1 cellular context compared by ENCODE assay signal in the genomic region with DNA sequence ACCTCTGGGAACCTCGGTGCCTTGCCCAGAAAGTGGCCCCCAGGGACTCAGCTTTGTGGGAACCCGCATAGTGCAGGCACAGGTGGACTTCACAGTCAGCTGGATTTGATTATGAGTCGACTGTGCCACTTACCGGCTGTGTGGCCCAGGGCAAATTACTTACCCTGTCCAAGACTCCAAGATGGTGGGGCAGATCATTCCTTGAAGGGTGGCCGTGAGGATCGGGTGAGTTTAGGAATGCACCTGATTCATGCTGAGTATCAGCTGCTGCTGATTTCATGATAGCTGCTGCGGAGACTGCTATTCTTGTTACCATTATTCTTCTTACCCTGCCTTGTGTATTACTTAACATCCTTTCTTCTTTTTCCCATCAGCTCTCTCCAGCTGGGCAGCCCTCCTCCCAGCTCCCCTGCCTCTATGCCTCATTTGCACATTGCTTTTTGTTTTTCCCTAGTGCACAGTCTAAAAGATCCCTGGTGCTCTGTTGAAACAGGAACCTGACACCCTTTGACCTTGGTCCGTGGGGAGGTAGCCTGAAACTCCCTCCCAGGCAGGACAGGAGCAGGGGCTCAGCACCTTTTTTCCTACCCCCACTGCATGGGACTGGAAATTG.
TF ChIP-seq lines count a peak whose summit lies in the region.

No MANE protein-coding gene starts in this region.

TF ChIP-seq in HepG2, 621 proteins besides CTCF, POLR2A, EP300 and RAD21 (continued from another document and continues in another):
- TF ChIP-seq, protein P1, sequence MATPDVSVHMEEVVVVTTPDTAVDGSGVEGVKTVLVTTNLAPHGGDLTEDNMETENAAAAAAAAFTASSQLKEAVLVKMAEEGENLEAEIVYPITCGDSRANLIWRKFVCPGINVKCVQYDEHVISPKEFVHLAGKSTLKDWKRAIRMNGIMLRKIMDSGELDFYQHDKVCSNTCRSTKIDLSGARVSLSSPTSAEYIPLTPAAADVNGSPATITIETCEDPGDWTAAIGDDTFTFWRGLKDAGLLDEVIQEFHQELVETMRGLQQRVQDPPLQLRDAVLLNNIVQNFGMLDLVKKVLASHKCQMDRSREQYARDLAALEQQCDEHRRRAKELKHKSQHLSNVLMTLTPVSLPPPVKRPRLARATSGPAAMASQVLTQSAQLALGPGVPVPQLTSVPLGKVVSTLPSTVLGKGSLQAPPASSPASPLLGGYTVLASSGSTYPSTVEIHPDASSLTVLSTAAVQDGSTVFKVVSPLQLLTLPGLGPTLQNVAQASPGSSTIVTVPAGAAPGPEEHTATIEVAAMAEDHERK (CRISPR knock-in tag; IDR thresholded peaks at IDR 0.05; ENCODE audit: low read depth) = no peak
- no peak for TF ChIP-seq ZNF724P (CRISPR knock-in tag; IDR thresholded peaks at IDR 0.05; ENCODE audit: borderline replicate concordance)
- TF ChIP-seq NR2F6 (IDR thresholded peaks at IDR 0.05) = peak; percentile 60
- peak; percentile 77 for TF ChIP-seq NR2F6 (CRISPR knock-in tag; IDR thresholded peaks at IDR 0.05)
- no peak for TF ChIP-seq MLLT10 (CRISPR knock-in tag; IDR thresholded peaks at IDR 0.05)
- peak; percentile 68 for TF ChIP-seq NR2C2 (CRISPR knock-in tag; IDR thresholded peaks at IDR 0.05; ENCODE audit: borderline replicate concordance)
- TF ChIP-seq ZFP62 (CRISPR knock-in tag; IDR thresholded peaks at IDR 0.05) = no peak
- no peak for TF ChIP-seq SYNCRIP (IDR thresholded peaks at IDR 0.05; ENCODE audit: insufficient read depth, low read depth, low read length)
- peak; percentile 50; the same call in 1 of the 2 replicates for TF ChIP-seq HIVEP1 (CRISPR knock-in tag; IDR thresholded peaks at IDR 0.05)
- peak; percentile 75 for TF ChIP-seq ZNF121 (CRISPR knock-in tag; IDR thresholded peaks at IDR 0.05)
- no peak for TF ChIP-seq ZKSCAN1 (IDR thresholded peaks at IDR 0.05; ENCODE audit: low read length)
- peak; percentile 91 for TF ChIP-seq HNF4A (CRISPR knock-in tag; IDR thresholded peaks at IDR 0.05)
- TF ChIP-seq KDM3A (CRISPR knock-in tag; IDR thresholded peaks at IDR 0.05; ENCODE audit: low read depth) = 0 out of 2 replicates have a peak, but pooled peaks have one; percentile 38
- 0 out of 2 replicates have a peak, but pooled peaks have one; percentile 73 for TF ChIP-seq ZNF230 (CRISPR knock-in tag; IDR thresholded peaks at IDR 0.05)
- TF ChIP-seq SAP130 (CRISPR knock-in tag; IDR thresholded peaks at IDR 0.05; ENCODE audit: low read depth) = peak; percentile 70
- no peak for TF ChIP-seq FOXP1 (IDR thresholded peaks at IDR 0.05)
- TF ChIP-seq FOXP1 (CRISPR knock-in tag; IDR thresholded peaks at IDR 0.05) = peak; percentile 50; the same call in 1 of the 2 replicates
- TF ChIP-seq NKX3-1 (CRISPR knock-in tag; IDR thresholded peaks at IDR 0.05) = no peak
- TF ChIP-seq, protein P2, sequence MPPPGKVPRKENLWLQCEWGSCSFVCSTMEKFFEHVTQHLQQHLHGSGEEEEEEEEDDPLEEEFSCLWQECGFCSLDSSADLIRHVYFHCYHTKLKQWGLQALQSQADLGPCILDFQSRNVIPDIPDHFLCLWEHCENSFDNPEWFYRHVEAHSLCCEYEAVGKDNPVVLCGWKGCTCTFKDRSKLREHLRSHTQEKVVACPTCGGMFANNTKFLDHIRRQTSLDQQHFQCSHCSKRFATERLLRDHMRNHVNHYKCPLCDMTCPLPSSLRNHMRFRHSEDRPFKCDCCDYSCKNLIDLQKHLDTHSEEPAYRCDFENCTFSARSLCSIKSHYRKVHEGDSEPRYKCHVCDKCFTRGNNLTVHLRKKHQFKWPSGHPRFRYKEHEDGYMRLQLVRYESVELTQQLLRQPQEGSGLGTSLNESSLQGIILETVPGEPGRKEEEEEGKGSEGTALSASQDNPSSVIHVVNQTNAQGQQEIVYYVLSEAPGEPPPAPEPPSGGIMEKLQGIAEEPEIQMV (CRISPR knock-in tag; IDR thresholded peaks at IDR 0.05; ENCODE audit: low read depth) = no peak
- TF ChIP-seq, protein P3, sequence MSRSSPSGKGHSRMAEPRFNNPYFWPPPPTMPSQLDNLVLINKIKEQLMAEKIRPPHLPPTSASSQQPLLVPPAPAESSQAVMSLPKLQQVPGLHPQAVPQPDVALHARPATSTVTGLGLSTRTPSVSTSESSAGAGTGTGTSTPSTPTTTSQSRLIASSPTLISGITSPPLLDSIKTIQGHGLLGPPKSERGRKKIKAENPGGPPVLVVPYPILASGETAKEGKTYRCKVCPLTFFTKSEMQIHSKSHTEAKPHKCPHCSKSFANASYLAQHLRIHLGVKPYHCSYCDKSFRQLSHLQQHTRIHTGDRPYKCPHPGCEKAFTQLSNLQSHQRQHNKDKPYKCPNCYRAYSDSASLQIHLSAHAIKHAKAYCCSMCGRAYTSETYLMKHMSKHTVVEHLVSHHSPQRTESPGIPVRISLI (CRISPR knock-in tag; IDR thresholded peaks at IDR 0.05; ENCODE audit: borderline replicate concordance) = no peak
- no peak for TF ChIP-seq PAF1 (CRISPR knock-in tag; IDR thresholded peaks at IDR 0.05)
- 0 out of 2 replicates have a peak, but pooled peaks have one; percentile 46 for TF ChIP-seq NR2F2 (IDR thresholded peaks at IDR 0.05; ENCODE audit: borderline replicate concordance, low read depth)
- TF ChIP-seq, protein P4, sequence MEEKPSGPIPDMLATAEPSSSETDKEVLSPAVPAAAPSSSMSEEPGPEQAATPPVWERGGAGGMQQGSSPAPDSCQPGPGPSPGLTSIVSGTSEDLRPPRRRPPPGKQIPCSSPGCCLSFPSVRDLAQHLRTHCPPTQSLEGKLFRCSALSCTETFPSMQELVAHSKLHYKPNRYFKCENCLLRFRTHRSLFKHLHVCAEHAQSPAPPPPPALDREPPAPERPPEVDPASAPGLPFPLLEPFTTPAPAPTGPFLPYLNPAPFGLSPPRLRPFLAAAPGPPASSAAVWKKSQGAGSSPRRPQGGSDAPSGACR (CRISPR knock-in tag; IDR thresholded peaks at IDR 0.05) = no peak
- TF ChIP-seq SOX13 (IDR thresholded peaks at IDR 0.05) = no peak
- TF ChIP-seq SOX13 (CRISPR knock-in tag; conservative IDR thresholded peaks at IDR 0.05 in 1 of 2, IDR thresholded peaks at IDR 0.05 in 1 of 2) = peak in 1 of 2 experiments; percentile 68; a peak in 2 of 4 replicates
- TF ChIP-seq, protein P5, sequence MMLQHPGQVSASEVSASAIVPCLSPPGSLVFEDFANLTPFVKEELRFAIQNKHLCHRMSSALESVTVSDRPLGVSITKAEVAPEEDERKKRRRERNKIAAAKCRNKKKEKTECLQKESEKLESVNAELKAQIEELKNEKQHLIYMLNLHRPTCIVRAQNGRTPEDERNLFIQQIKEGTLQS (CRISPR knock-in tag; IDR thresholded peaks at IDR 0.05) = no peak
- no peak for TF ChIP-seq SMC3 (IDR thresholded peaks at IDR 0.05; ENCODE audit: low read length)
- TF ChIP-seq AHR (CRISPR knock-in tag; IDR thresholded peaks at IDR 0.05) = no peak
- 0 out of 2 replicates have a peak, but pooled peaks have one; percentile 34 for TF ChIP-seq ERF (CRISPR knock-in tag; IDR thresholded peaks at IDR 0.05)
- peak; percentile 63; the same call in 1 of the 2 replicates for TF ChIP-seq NCOA2 (CRISPR knock-in tag; IDR thresholded peaks at IDR 0.05)
- TF ChIP-seq HNF4G (IDR thresholded peaks at IDR 0.05; ENCODE audit: borderline replicate concordance, low read depth, low read length) = peak; percentile 66; the same call in 1 of the 2 replicates
- no peak; the same call in 1 of the 2 replicates for TF ChIP-seq HNF4G (CRISPR knock-in tag; IDR thresholded peaks at IDR 0.05; ENCODE audit: borderline replicate concordance, low read depth)
- TF ChIP-seq ZNF605 (CRISPR knock-in tag; IDR thresholded peaks at IDR 0.05) = no peak
- TF ChIP-seq CC2D1A (CRISPR knock-in tag; IDR thresholded peaks at IDR 0.05) = no peak
- TF ChIP-seq RARA (CRISPR knock-in tag; IDR thresholded peaks at IDR 0.05) = 0 out of 2 replicates have a peak, but pooled peaks have one; percentile 41
- TF ChIP-seq IRF2 (CRISPR knock-in tag; IDR thresholded peaks at IDR 0.05) = 0 out of 2 replicates have a peak, but pooled peaks have one; percentile 21
- peak; percentile 5; the same call in 1 of the 2 replicates for TF ChIP-seq LCORL (IDR thresholded peaks at IDR 0.05)
- peak; percentile 93 for TF ChIP-seq LCORL (CRISPR knock-in tag; IDR thresholded peaks at IDR 0.05)
- peak; percentile 65; the same call in 1 of the 2 replicates for TF ChIP-seq BORCS8-MEF2B (CRISPR knock-in tag; IDR thresholded peaks at IDR 0.05)
- TF ChIP-seq, protein P6, sequence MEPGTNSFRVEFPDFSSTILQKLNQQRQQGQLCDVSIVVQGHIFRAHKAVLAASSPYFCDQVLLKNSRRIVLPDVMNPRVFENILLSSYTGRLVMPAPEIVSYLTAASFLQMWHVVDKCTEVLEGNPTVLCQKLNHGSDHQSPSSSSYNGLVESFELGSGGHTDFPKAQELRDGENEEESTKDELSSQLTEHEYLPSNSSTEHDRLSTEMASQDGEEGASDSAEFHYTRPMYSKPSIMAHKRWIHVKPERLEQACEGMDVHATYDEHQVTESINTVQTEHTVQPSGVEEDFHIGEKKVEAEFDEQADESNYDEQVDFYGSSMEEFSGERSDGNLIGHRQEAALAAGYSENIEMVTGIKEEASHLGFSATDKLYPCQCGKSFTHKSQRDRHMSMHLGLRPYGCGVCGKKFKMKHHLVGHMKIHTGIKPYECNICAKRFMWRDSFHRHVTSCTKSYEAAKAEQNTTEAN (CRISPR knock-in tag; conservative IDR thresholded peaks at IDR 0.05) = 0 out of 2 replicates have a peak, but pooled peaks have one; percentile 51
- peak; percentile 70; the same call in 1 of the 2 replicates for TF ChIP-seq ZNF264 (CRISPR knock-in tag; IDR thresholded peaks at IDR 0.05)
- peak; percentile 63 for TF ChIP-seq SALL1 (CRISPR knock-in tag; IDR thresholded peaks at IDR 0.05)
- TF ChIP-seq CHD4 (IDR thresholded peaks at IDR 0.05; ENCODE audit: borderline replicate concordance, low read length) = no peak
- TF ChIP-seq, protein P7, sequence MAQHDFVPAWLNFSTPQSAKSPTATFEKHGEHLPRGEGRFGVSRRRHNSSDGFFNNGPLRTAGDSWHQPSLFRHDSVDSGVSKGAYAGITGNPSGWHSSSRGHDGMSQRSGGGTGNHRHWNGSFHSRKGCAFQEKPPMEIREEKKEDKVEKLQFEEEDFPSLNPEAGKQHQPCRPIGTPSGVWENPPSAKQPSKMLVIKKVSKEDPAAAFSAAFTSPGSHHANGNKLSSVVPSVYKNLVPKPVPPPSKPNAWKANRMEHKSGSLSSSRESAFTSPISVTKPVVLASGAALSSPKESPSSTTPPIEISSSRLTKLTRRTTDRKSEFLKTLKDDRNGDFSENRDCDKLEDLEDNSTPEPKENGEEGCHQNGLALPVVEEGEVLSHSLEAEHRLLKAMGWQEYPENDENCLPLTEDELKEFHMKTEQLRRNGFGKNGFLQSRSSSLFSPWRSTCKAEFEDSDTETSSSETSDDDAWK (CRISPR knock-in tag; IDR thresholded peaks at IDR 0.05) = no peak
- TF ChIP-seq, protein P8, sequence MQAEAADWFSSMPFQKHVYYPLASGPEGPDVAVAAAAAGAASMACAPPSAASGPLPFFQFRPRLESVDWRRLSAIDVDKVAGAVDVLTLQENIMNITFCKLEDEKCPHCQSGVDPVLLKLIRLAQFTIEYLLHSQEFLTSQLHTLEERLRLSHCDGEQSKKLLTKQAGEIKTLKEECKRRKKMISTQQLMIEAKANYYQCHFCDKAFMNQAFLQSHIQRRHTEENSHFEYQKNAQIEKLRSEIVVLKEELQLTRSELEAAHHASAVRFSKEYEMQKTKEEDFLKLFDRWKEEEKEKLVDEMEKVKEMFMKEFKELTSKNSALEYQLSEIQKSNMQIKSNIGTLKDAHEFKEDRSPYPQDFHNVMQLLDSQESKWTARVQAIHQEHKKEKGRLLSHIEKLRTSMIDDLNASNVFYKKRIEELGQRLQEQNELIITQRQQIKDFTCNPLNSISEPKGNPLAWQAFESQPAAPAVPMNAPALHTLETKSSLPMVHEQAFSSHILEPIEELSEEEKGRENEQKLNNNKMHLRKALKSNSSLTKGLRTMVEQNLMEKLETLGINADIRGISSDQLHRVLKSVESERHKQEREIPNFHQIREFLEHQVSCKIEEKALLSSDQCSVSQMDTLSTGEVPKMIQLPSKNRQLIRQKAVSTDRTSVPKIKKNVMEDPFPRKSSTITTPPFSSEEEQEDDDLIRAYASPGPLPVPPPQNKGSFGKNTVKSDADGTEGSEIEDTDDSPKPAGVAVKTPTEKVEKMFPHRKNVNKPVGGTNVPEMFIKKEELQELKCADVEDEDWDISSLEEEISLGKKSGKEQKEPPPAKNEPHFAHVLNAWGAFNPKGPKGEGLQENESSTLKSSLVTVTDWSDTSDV (CRISPR knock-in tag; IDR thresholded peaks at IDR 0.05) = no peak
- no peak for TF ChIP-seq ZNF17 (CRISPR knock-in tag; IDR thresholded peaks at IDR 0.05)
